Comparison of ENCODE assay signal across 9 cellular contexts in the genomic region with DNA sequence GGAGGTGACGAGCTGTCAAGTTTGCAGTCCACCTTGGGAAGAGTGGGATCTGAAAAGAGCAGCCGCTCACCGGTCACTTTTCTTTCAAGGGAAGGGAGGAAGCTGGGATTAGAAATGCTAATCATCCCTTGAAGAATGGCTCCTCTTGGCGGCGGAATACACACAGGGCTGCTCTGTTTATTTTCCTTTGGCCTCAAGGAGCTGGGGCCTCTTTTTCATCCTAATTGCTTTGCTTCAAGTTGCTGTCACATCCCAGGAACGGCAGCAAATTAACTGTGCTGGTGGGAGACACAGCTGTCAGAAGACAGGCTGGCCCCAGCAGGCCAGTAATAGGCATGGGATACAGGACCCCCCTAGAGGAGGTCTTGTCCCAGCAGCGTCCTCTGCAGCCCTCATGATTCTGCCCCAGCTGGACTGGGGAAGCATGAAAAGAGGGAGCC.
DNase-seq lines count a peak whose midpoint lies in the region; ATAC-seq and TF ChIP-seq lines count a peak whose summit lies in the region.
"Had no signal": no experiment of that assay in that cellular context is flagged by ENCODE, and none has a peak within 500 bp of the region (broad histone marks: within the 10 kb centered on the region; RNA-seq: fewer than 3 reads in every experiment).

No MANE protein-coding gene starts in this region.

- no peaks in the 10 kb centered on the region for H3K9me3 ChIP-seq in HUES6 (ENCODE audit: control insufficient read depth, insufficient read depth, low read depth, low read length)

- DNase-seq in astrocyte of the spinal cord (ENCODE audit: low read depth, low spot score): peak; percentile 32
- DNase-seq in inferior parietal cortex (ENCODE audit: extremely low spot score): peak; percentile 39
- peak in 20 of 49 donors; percentile 26 to 61 (median 38) for DNase-seq in substantia nigra (lab: John Stamatoyannopoulos, UW)
- no peak for DNase-seq in SHP77 treated with DMSO at 0.1 percent for 48 hours (lab: John Stamatoyannopoulos, UW)
- no peak for DNase-seq in activated CD8-positive, alpha-beta memory T cell treated with anti-CD3 and anti-CD28 coated beads for 24 hours
- DNase-seq: stimulated activated CD4-positive, alpha-beta T cell treated with anti-CD3 and anti-CD28 coated beads, Interleukin-4, amount 100 ng/mL, for 24 hours had no signal

- H3K27me3 ChIP-seq in HUES6 (ENCODE audit: control insufficient read depth, insufficient read depth, low read length): no peaks in the 10 kb centered on the region

- H3K4me3 ChIP-seq in HUES6 (ENCODE audit: low read depth, low read length) (peak overlapping the region; percentile 24; the same call in 1 of the 2 replicates), astrocyte of the spinal cord (ENCODE audit: low read depth, low read length) (no peak overlapping the region)

- H3K36me3 ChIP-seq in HUES6 (ENCODE audit: control insufficient read depth, insufficient read depth, low read length): no peaks in the 10 kb centered on the region

- ATAC-seq in HG02852 (IDR thresholded peaks at IDR 0.05; ENCODE audit: unreplicated experiment): no peak
- ATAC-seq: left lobe of liver had no signal

- H3K4me1 ChIP-seq in HUES6 (ENCODE audit: control insufficient read depth, insufficient read depth, low read length): peaks cover 72% of the 10 kb centered on the region

- in situ Hi-C loops in astrocyte of the spinal cord (cut with HindIII; ENCODE audit: low sequenced_read_pairs): no loop called here

- H3K27ac ChIP-seq in HUES6 (ENCODE audit: low read depth, low read length): peak overlapping the region; percentile 15; the same call in 1 of the 2 replicates
- H3K27ac ChIP-seq in substantia nigra (ENCODE audit: low read depth, low read length, poor library complexity, severe bottlenecking): peak overlapping the region; percentile 53

- peak overlapping the region; percentile 20 for H3K9ac ChIP-seq in HUES6 (ENCODE audit: low read length)

- peak; percentile 53 for TF ChIP-seq CTCF in astrocyte of the spinal cord (IDR thresholded peaks at IDR 0.05; ENCODE audit: low read depth, low read length)

Comparison
In these comparisons a context has a peak if more than half of its experiments do, and no peak if none do; other contexts are left out.
1. DNase-seq: peak in astrocyte of the spinal cord (single experiment) and inferior parietal cortex (single experiment); none in SHP77 treated with DMSO at 0.1 percent for 48 hours (single experiment) and activated CD8-positive, alpha-beta memory T cell treated with anti-CD3 and anti-CD28 coated beads for 24 hours (single experiment).